ENCODE assay signal across 32 cellular contexts in the genomic region with DNA sequence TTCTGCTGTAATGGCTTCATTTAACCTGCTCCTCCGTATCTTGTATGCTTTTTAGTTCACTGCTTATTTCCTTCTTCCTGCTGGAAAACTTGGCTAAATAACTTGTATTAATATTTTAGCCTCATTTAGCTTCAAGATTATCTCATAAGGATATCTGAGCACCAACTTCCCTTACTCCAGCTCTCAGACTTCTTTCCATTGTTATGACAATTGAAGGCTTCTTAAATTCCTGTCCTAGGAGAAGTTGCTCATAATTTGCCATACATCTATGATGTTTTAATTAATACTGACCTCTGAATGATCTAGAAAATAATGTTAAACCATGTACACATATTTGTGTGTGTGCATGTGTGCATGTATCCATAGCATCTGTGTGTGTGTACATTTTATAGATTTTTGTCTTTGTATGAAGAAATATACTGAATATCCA.
"Had no signal": no experiment of that assay in that cellular context is flagged by ENCODE, and none has a peak within 500 bp of the region (broad histone marks: within the 10 kb centered on the region; RNA-seq: fewer than 3 reads in every experiment).

No MANE protein-coding gene starts in this region.

- H3K4me3 ChIP-seq: ascending aorta, coronary artery, dorsolateral prefrontal cortex, ovary, sigmoid colon, uterus had no signal

- H3K36me3 ChIP-seq: ascending aorta, ovary, sigmoid colon, uterus, WERI-Rb-1 had no signal

- DNase-seq: activated CD4-positive, alpha-beta T cell treated with anti-CD3 and anti-CD28 coated beads for 48 hours; activated CD4-positive, alpha-beta T cell treated with anti-CD3 and anti-CD28 coated beads, Interleukin-2, amount 50 U/mL, for 48 hours; activated CD8-positive, alpha-beta memory T cell treated with anti-CD3 and anti-CD28 coated beads for 24 hours; activated effector memory CD4-positive, alpha-beta T cell treated with Interleukin-2 at 50 U/mL for 16 hours; activated naive CD4-positive, alpha-beta T cell treated with anti-CD3 and anti-CD28 coated beads, Interleukin-2, amount 10 ng/mL, durations not matched to agents 7 days and 5 days; activated naive CD8-positive, alpha-beta T cell treated with anti-CD3 and anti-CD28 coated beads, Interleukin-2, amount 10 ng/mL, durations not matched to agents 7 days and 5 days; dorsolateral prefrontal cortex; effector memory CD4-positive, alpha-beta T cell; head of caudate nucleus; hippocampal formation; immature natural killer cell; kidney; midbrain; naive thymus-derived CD4-positive, alpha-beta T cell; ovary; retina; sigmoid colon; small intestine; stimulated activated CD4-positive, alpha-beta T cell treated with anti-CD3 and anti-CD28 coated beads, Interleukin-4, amount 100 ng/mL, for 4 hours; stimulated activated CD8-positive, alpha-beta memory T cell treated with anti-CD3 and anti-CD28 coated beads, Interleukin-4, amount 100 ng/mL, for 48 hours; stimulated activated naive CD8-positive, alpha-beta T cell treated with anti-CD3 and anti-CD28 coated beads, Interleukin-15, amount 100 ng/mL, for 72 hours; substantia nigra; uterus; WERI-Rb-1 had no signal

- H3K4me1 Mint-ChIP-seq: activated naive CD4-positive, alpha-beta T cell treated with anti-CD3 and anti-CD28 coated beads, Interleukin-2, amount 10 ng/mL, durations not matched to agents 7 days and 5 days; activated naive CD8-positive, alpha-beta T cell treated with anti-CD3 and anti-CD28 coated beads, Interleukin-2, amount 10 ng/mL, durations not matched to agents 7 days and 5 days; brain; immature natural killer cell; memory B cell; naive thymus-derived CD4-positive, alpha-beta T cell; stimulated activated memory B cell treated with anti-CD40 and anti-IgM and Interleukin-4, amounts not matched to agents 10 μg/mL and 1 μg/mL and 100 μg/mL, for 72 hours; stimulated activated naive CD8-positive, alpha-beta T cell treated with anti-CD3 and anti-CD28 coated beads, Interleukin-15, amount 100 ng/mL, for 72 hours had no signal

- H3K36me3 Mint-ChIP-seq: activated naive CD4-positive, alpha-beta T cell treated with anti-CD3 and anti-CD28 coated beads, Interleukin-2, amount 10 ng/mL, durations not matched to agents 7 days and 5 days; activated naive CD8-positive, alpha-beta T cell treated with anti-CD3 and anti-CD28 coated beads, Interleukin-2, amount 10 ng/mL, durations not matched to agents 7 days and 5 days; brain; memory B cell; stimulated activated memory B cell treated with anti-CD40 and anti-IgM and Interleukin-4, amounts not matched to agents 10 μg/mL and 1 μg/mL and 100 μg/mL, for 72 hours had no signal

- H3K27me3 Mint-ChIP-seq: activated naive CD4-positive, alpha-beta T cell treated with anti-CD3 and anti-CD28 coated beads, Interleukin-2, amount 10 ng/mL, durations not matched to agents 7 days and 5 days; activated naive CD8-positive, alpha-beta T cell treated with anti-CD3 and anti-CD28 coated beads, Interleukin-2, amount 10 ng/mL, durations not matched to agents 7 days and 5 days; brain; progenitor cell of endocrine pancreas; type B pancreatic cell had no signal

- H3K4me3 Mint-ChIP-seq: activated naive CD4-positive, alpha-beta T cell treated with anti-CD3 and anti-CD28 coated beads, Interleukin-2, amount 10 ng/mL, durations not matched to agents 7 days and 5 days; activated naive CD8-positive, alpha-beta T cell treated with anti-CD3 and anti-CD28 coated beads, Interleukin-2, amount 10 ng/mL, durations not matched to agents 7 days and 5 days; brain; immature natural killer cell; memory B cell; naive thymus-derived CD4-positive, alpha-beta T cell; stimulated activated memory B cell treated with anti-CD40 and anti-IgM and Interleukin-4, amounts not matched to agents 10 μg/mL and 1 μg/mL and 100 μg/mL, for 72 hours; stimulated activated naive CD8-positive, alpha-beta T cell treated with anti-CD3 and anti-CD28 coated beads, Interleukin-15, amount 100 ng/mL, for 72 hours; type B pancreatic cell had no signal

- H3K9me3 ChIP-seq: ascending aorta, ovary had no signal

- H3K4me1 ChIP-seq: ascending aorta, sigmoid colon, uterus had no signal

- FAIRE-seq: kidney, small intestine had no signal

- H3K27me3 ChIP-seq: ascending aorta had no signal

- H3K27ac ChIP-seq: ascending aorta, coronary artery, dorsolateral prefrontal cortex, ovary, sigmoid colon, uterus, WERI-Rb-1 had no signal

- ATAC-seq: activated CD4-positive, CD25-positive, alpha-beta regulatory T cell treated with anti-CD3 and anti-CD28 coated beads, Interleukin-2, amount 50 U/mL, for 24 hours; naive thymus-derived CD4-positive, alpha-beta T cell; stimulated activated memory B cell treated with anti-CD40 and anti-IgM and Interleukin-4, amounts not matched to agents 10 μg/mL and 1 μg/mL and 100 μg/mL, for 72 hours; stimulated activated naive CD8-positive, alpha-beta T cell treated with anti-CD3 and anti-CD28 coated beads, Interleukin-15, amount 100 ng/mL, for 72 hours had no signal

- H3K27ac Mint-ChIP-seq: activated naive CD4-positive, alpha-beta T cell treated with anti-CD3 and anti-CD28 coated beads, Interleukin-2, amount 10 ng/mL, durations not matched to agents 7 days and 5 days; activated naive CD8-positive, alpha-beta T cell treated with anti-CD3 and anti-CD28 coated beads, Interleukin-2, amount 10 ng/mL, durations not matched to agents 7 days and 5 days; brain; immature natural killer cell; memory B cell; naive thymus-derived CD4-positive, alpha-beta T cell; progenitor cell of endocrine pancreas; stimulated activated memory B cell treated with anti-CD40 and anti-IgM and Interleukin-4, amounts not matched to agents 10 μg/mL and 1 μg/mL and 100 μg/mL, for 72 hours; stimulated activated naive CD8-positive, alpha-beta T cell treated with anti-CD3 and anti-CD28 coated beads, Interleukin-15, amount 100 ng/mL, for 72 hours; type B pancreatic cell had no signal
